Comparison of ENCODE assay signal across 8 cellular contexts in the genomic region with DNA sequence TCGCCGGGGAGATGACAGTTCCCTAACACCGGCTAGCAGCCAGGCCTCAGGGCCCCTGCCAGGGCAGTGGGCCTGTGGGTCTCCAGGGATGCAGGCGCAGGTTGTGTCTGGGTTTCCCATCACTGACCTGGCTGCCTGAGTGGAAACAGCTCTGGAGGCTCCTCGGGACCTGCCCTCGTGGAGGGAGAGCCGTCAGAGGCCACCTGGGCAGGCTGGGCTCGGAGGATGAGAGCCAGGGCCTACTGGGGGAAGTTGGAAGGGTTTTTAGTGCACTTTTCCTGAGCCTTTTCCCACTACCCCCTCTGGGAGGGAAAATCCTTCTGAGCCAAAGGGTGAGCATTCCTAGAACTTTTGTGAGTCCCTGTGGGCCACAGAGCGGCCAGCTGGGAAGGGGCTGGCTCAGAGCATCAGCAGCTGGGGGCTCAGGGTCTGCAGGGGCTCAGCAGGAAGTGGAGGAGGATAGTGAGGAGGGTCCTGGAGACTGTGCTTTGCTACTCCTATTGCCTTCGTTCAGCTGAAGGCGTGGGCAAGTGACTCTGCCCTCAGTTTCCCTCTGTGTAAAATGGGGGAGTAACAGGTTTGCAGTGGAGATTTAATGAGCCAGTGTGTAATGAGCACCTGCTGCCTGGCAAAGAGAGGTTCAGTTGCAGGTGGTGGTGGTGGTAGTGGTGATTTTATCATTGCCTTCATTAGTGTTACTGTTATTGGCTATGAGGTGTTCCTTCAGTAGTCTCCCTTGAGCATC. TPM values are rescaled to one million over a fixed set of nuclear protein-coding genes. Genes with fewer than 3 reads are reported as not detected.
DNase-seq lines count a peak whose midpoint lies in the region; ATAC-seq and TF ChIP-seq lines count a peak whose summit lies in the region.

No MANE protein-coding gene starts in this region.

- no peaks in the 10 kb centered on the region for H3K9me3 ChIP-seq in PC-9 (ENCODE audit: insufficient read depth, low read depth)
- no peaks in the 10 kb centered on the region for H3K9me3 ChIP-seq in neutrophil

- no peaks in the 10 kb centered on the region for H4K20me1 ChIP-seq in PC-9 (ENCODE audit: insufficient read depth)

- no peak for ATAC-seq in GM19328 (IDR thresholded peaks at IDR 0.05; ENCODE audit: unreplicated experiment)
- ATAC-seq in sciatic nerve = no peak

- no peak overlapping the region for H3K27ac ChIP-seq in PC-9
- H3K27ac ChIP-seq in neutrophil = peak overlapping the region; percentile 95

- POLR2A ChIA-PET in PC-9 (lab: Charles Lee; ENCODE audit: unreplicated experiment) = interaction anchor here (0.7 kb wide), 1 partner anchor 433 kb away, joined by 3 read pairs; no protein-coding TSS in a partner anchor

- BruUV-seq in Calu3 (replicated peaks; lab: Mats Ljungman, UMichigan) (no TSS peak), PC-9 (replicated peaks; lab: Mats Ljungman, UMichigan) (no TSS peak)

- peak; percentile 14 for TF ChIP-seq POLR2A in erythroblast (IDR thresholded peaks at IDR 0.05; ENCODE audit: low read length)

- peaks cover 45% of the 10 kb centered on the region for H3K79me2 ChIP-seq in PC-9 (ENCODE audit: low read depth)

- H2AFZ ChIP-seq in PC-9 = no peak overlapping the region

- no peak overlapping the region for H3K27ac Mint-ChIP-seq in Calu3 (ENCODE audit: unreplicated experiment)

- CTCF ChIA-PET in Calu3 (lab: Charles Lee) (interaction anchor here (1.2 kb wide), 1 partner anchor 10 kb away, joined by 3 read pairs; no protein-coding TSS in a partner anchor), PC-9 (lab: Charles Lee) (no interaction called here)

- no peak for DNase-seq in Calu3
- DNase-seq in PC-9 = no peak
- no peak for DNase-seq in erythroblast (lab: John Stamatoyannopoulos, UW)
- DNase-seq in sciatic nerve (ENCODE audit: low spot score) = no peak
- no peak for DNase-seq in kidney tubule cell (ENCODE audit: low spot score)
- no peak for DNase-seq in NCI-H2029 (lab: John Stamatoyannopoulos, UW)

- intact Hi-C loops in Calu3 (cut with micrococcal nuclease; ENCODE audit: unreplicated experiment) (no loop called here), PC-9 (cut with micrococcal nuclease; ENCODE audit: unreplicated experiment) (no loop called here), sciatic nerve (cut with DNase I) (no loop called here)

- H3K36me3 ChIP-seq in PC-9 (ENCODE audit: low read depth) = no peaks in the 10 kb centered on the region
- H3K36me3 ChIP-seq in neutrophil = no peaks in the 10 kb centered on the region

- peaks cover 48% of the 10 kb centered on the region for H3K36me3 Mint-ChIP-seq in Calu3 (ENCODE audit: insufficient read depth, unreplicated experiment)

- H3K4me1 ChIP-seq in PC-9 (replicated peaks; ENCODE audit: insufficient read depth) (peaks cover 54% of the 10 kb centered on the region), neutrophil (ENCODE audit: control insufficient read depth in 1 of 2, insufficient read depth in 1 of 2, low read depth in 1 of 2, low read length in 1 of 2) (peaks cover 81 to 85% of the 10 kb centered on the region in 2 experiments)

- H3K9me2 ChIP-seq in PC-9 (ENCODE audit: insufficient read depth) = no peaks in the 10 kb centered on the region

- no peaks in the 10 kb centered on the region for H3K27me3 Mint-ChIP-seq in Calu3 (ENCODE audit: unreplicated experiment)

- H3K4me1 Mint-ChIP-seq in Calu3 (ENCODE audit: low read depth, unreplicated experiment) = peaks cover 63% of the 10 kb centered on the region

- H3K4me3 ChIP-seq in PC-9 (peak overlapping the region; percentile 97; the same call in 1 of the 2 replicates), neutrophil (ENCODE audit: low read depth in 1 of 2, low read length in 1 of 2) (peak overlapping the region; percentile 85 to 96)

- H3K4me3 Mint-ChIP-seq in Calu3 (ENCODE audit: low read depth, unreplicated experiment) = peak overlapping the region; percentile 86

- H3K27me3 ChIP-seq in PC-9 (ENCODE audit: insufficient read depth, low read depth) (no peaks in the 10 kb centered on the region), neutrophil (peaks cover 4% of the 10 kb centered on the region)

- no peaks in the 10 kb centered on the region for H3K9me3 Mint-ChIP-seq in Calu3 (ENCODE audit: low read depth, unreplicated experiment)

- no peak for TF ChIP-seq CTCF in Calu3 (IDR thresholded peaks at IDR 0.05; ENCODE audit: unreplicated experiment)
- TF ChIP-seq CTCF in PC-9 (conservative IDR thresholded peaks at IDR 0.05) = no peak
- no peak for TF ChIP-seq CTCF in neutrophil (IDR thresholded peaks at IDR 0.05)

- H3F3A ChIP-seq in PC-9 (ENCODE audit: insufficient read depth, low read depth) = peaks cover 38% of the 10 kb centered on the region

- H3K4me2 ChIP-seq in PC-9 = peak overlapping the region; percentile 97

RNA-seq across cellular contexts. Expression of gene SH2B3, which starts 1.8 kb away (rescaled TPM):
- total RNA-seq in Calu3 (2022) (14.3 and 17.3 TPM in 2 replicates), PC-9 (2021) (4.8 and 6.5 TPM in 2 replicates), sciatic nerve (27.5 TPM)

RNA-seq across cellular contexts. Expression of gene PHETA1, which starts 38.6 kb away (rescaled TPM):
- total RNA-seq in Calu3 (2022) (20.7 and 28.5 TPM in 2 replicates), PC-9 (2021) (26.2 and 28.5 TPM in 2 replicates), sciatic nerve (12.0 TPM)
